20 cellular contexts compared by ENCODE assay signal in genomic region chr11:2366733-2367132, GRCh38. TPM values are rescaled to one million over a fixed set of nuclear protein-coding genes. Genes with fewer than 3 reads are reported as not detected.
A peak's percentile ranks its signal among the peaks of the same experiment; 100 is the strongest.
DNase-seq lines count a peak whose midpoint lies in the region; ATAC-seq, FAIRE-seq and TF ChIP-seq lines count a peak whose summit lies in the region.
"Had no signal": no experiment of that assay in that cellular context is flagged by ENCODE, and none has a peak within 500 bp of the region (broad histone marks: within the 10 kb centered on the region; RNA-seq: fewer than 3 reads in every experiment).

No MANE protein-coding gene starts in this region.

- no peaks in the 10 kb centered on the region for H3K9me3 ChIP-seq in left ventricle myocardium inferior (replicated peaks)
- no peaks in the 10 kb centered on the region for H3K9me3 ChIP-seq in K562 (replicated peaks; ENCODE audit: control insufficient read depth, insufficient read depth, low read depth, low read length)
- H3K9me3 ChIP-seq: BE2C had no signal

- H2AFZ ChIP-seq in K562 (ENCODE audit: low read depth, low read length), result no peak overlapping the region

- no peaks in the 10 kb centered on the region for H3K36me3 ChIP-seq in left ventricle myocardium inferior
- H3K36me3 ChIP-seq in K562 (ENCODE audit: control insufficient read depth, insufficient read depth, low read length), result no peaks in the 10 kb centered on the region
- H3K36me3 ChIP-seq: BE2C had no signal

- DNase-seq in left ventricle myocardium inferior (no peak), Right ventricle myocardium superior (no peak), K562 (ENCODE audit: extremely low read depth in 1 of 4, low spot score in 3 of 4) (peak in 2 of 4 experiments; percentile 34), midbrain (lab: John Stamatoyannopoulos, UW) (peak; percentile 32), substantia nigra (lab: John Stamatoyannopoulos, UW) (peak in 11 of 49 donors; percentile 31 to 69 (median 48)), anterior cingulate cortex (lab: John Stamatoyannopoulos, UW) (no peak)
- DNase-seq in activated CD4-positive, alpha-beta T cell treated with anti-CD3 and anti-CD28 coated beads for 48 hours, result no peak
- DNase-seq: BE2C; CD4-positive, alpha-beta memory T cell; GF-D8; MV-4-11; NCI-H1694 treated with DMSO at 0.1 percent for 48 hours; NCI-H2107; NCI-H510A; NCI-H774; SIG-M5 had no signal

- no TSS peak for BruUV-seq in K562 (replicated peaks; lab: Mats Ljungman, UMichigan)

- TF ChIP-seq EP300 in K562 (IDR thresholded peaks at IDR 0.05; ENCODE audit: low read length), result no peak

- no peak for TF ChIP-seq POLR2A in K562 (conservative IDR thresholded peaks at IDR 0.05)

- intact Hi-C loops in left ventricle myocardium inferior (cut with micrococcal nuclease), result no loop called here
- intact Hi-C loops in Right ventricle myocardium superior (cut with DNase I), result no loop called here
- intact Hi-C loops in K562 (cut with micrococcal nuclease), result no loop called here

- TF ChIP-seq RAD21 in K562 (CRISPR knock-in tag; conservative IDR thresholded peaks at IDR 0.05 in 1 of 2, IDR thresholded peaks at IDR 0.05 in 1 of 2), result no peak

- peak overlapping the region; percentile 66 for H3K27ac ChIP-seq in left ventricle myocardium inferior (replicated peaks)
- H3K27ac ChIP-seq in K562 (ENCODE audit: extremely low read depth, low read depth, low read length), result no peak overlapping the region
- peak overlapping the region; percentile 38 for H3K27ac ChIP-seq in substantia nigra (ENCODE audit: low read depth, low read length, poor library complexity, severe bottlenecking)
- H3K27ac ChIP-seq: KMS-11 had no signal

- no peaks in the 10 kb centered on the region for H3K9me1 ChIP-seq in K562 (ENCODE audit: control insufficient read depth, insufficient read depth, low read length)

- no peak overlapping the region for H3K9ac ChIP-seq in K562 (ENCODE audit: insufficient read depth in 1 of 2, low read depth in 2 of 2, low read length in 2 of 2)
- H3K9ac ChIP-seq: KMS-11 had no signal

- in situ Hi-C loops in K562 (cut with MboI), result no loop called here

- H3K27me3 ChIP-seq in left ventricle myocardium inferior (ENCODE audit: low read depth), result no peaks in the 10 kb centered on the region
- H3K27me3 ChIP-seq in K562 (ENCODE audit: control insufficient read depth in 2 of 2, insufficient read depth in 2 of 2, low read length in 2 of 2), result peaks cover 5 to 60% of the 10 kb centered on the region in 2 experiments; a peak in 4 of 5 replicates
- H3K27me3 ChIP-seq: BE2C had no signal

- H3K4me2 ChIP-seq in K562 (ENCODE audit: insufficient read depth, low read length), result no peak overlapping the region
- H3K4me2 ChIP-seq: KMS-11 had no signal

- H3K4me3 ChIP-seq in left ventricle myocardium inferior (no peak overlapping the region), K562 (no peak overlapping the region)

- ATAC-seq in Right ventricle myocardium superior (ENCODE audit: poor library complexity) (no peak), K562 (peak; percentile 74), GM18520 (IDR thresholded peaks at IDR 0.05; ENCODE audit: unreplicated experiment) (no peak)
- ATAC-seq: HepG2 had no signal

- 3% methylated on average over 6 of the region's 7 CpGs for WGBS in K562 (ENCODE audit: insufficient coverage, low coverage, missing lambda C conversion rate)

- POLR2A ChIA-PET in K562 (lab: Yijun Ruan, JAX), result interaction anchor here (1.9 to 2.0 kb wide), 2 partner anchors 11 to 34 kb away, joined by 7 to 11 read pairs; partner anchors contain the start of genes CD81 and TSSC4

- no peak for TF ChIP-seq CTCF in left ventricle myocardium inferior (IDR thresholded peaks at IDR 0.05; ENCODE audit: borderline replicate concordance)
- peak in 2 of 3 experiments; percentile 24 to 60; a peak in 4 of 6 replicates for TF ChIP-seq CTCF in K562 (IDR thresholded peaks at IDR 0.05 in 2 of 3, conservative IDR thresholded peaks at IDR 0.05 in 1 of 3; ENCODE audit: insufficient read depth in 2 of 3, low read depth in 1 of 3, low read length in 3 of 3)

- H3K79me2 ChIP-seq in K562 (ENCODE audit: control insufficient read depth, insufficient read depth, low read length), result no peaks in the 10 kb centered on the region

- H3K4me1 ChIP-seq in left ventricle myocardium inferior (peaks cover 37% of the 10 kb centered on the region), K562 (replicated peaks in 1 of 2; ENCODE audit: control insufficient read depth in 2 of 2, insufficient read depth in 2 of 2, low read length in 2 of 2) (peaks cover 0 to 10% of the 10 kb centered on the region in 2 experiments; a peak in 2 of 5 replicates)
- H3K4me1 ChIP-seq: BE2C had no signal

- H4K20me1 ChIP-seq in K562 (replicated peaks; ENCODE audit: control insufficient read depth, insufficient read depth, low read length), result peaks cover 22% of the 10 kb centered on the region

- CTCF ChIA-PET in K562 (lab: Yijun Ruan, JAX; ENCODE audit: low intra/inter-chr PET ratio), result no interaction called here

- FAIRE-seq in K562 (lab: Jason Lieb, UNC), result no peak
- FAIRE-seq: H54, HepG2 had no signal

TF ChIP-seq in K562, 482 proteins besides CTCF, POLR2A, EP300 and RAD21:
- TF ChIP-seq THAP7 (CRISPR knock-in tag; IDR thresholded peaks at IDR 0.05) (no peak), CTCFL (IDR thresholded peaks at IDR 0.05; ENCODE audit: borderline replicate concordance, insufficient read depth, low read depth, low read length, poor library complexity, severe bottlenecking) (peak; percentile 68)

RNA-seq across cellular contexts. Expression of gene CD81, which starts 10.4 kb away (rescaled TPM):
- total RNA-seq in left ventricle myocardium inferior, result 412 TPM
- total RNA-seq in Right ventricle myocardium superior, result 457 TPM
- total RNA-seq in K562 (2011; cell fraction: chromatin; rRNA removed; ENCODE audit: low replicate concordance), result 93.5 and 278 TPM in 2 replicates
- 344 and 368 TPM in 2 replicates for total RNA-seq in K562 (2011; cell fraction: nucleolus; rRNA removed)
- 240 and 244 TPM in 2 replicates for total RNA-seq in K562 (2011; cell fraction: nucleoplasm; rRNA removed)
- total RNA-seq in K562 (2014; rRNA removed), result 43.3 and 67.2 TPM in 2 replicates
- 37.4 and 60.2 TPM in 2 replicates for total RNA-seq in K562 (2014; rRNA removed; fragmentation: Illumina TruSeq; extraction: Trizol)
- total RNA-seq in K562 (2015; rRNA removed; fragmentation: Illumina TruSeq; extraction: Trizol), result 61.7 and 64.8 TPM in 2 replicates
- total RNA-seq in K562 (2021), result 181 and 189 TPM in 2 replicates
- polyA plus RNA-seq in K562 (2011; rRNA removed), result 76.9 and 103 TPM in 2 replicates
- polyA plus RNA-seq in K562 (2011; cell fraction: cytosol; rRNA removed), result 177 and 219 TPM in 2 replicates
- polyA plus RNA-seq in K562 (2011; cell fraction: nucleus; rRNA removed), result 80.1 and 118 TPM in 2 replicates
- 157 and 238 TPM in 2 replicates for polyA plus RNA-seq in K562 (2012)
- polyA plus RNA-seq in K562 (2014; fragmentation: Illumina TruSeq; extraction: Trizol), result 163 and 169 TPM in 2 replicates
- polyA plus RNA-seq in K562 (2014; fragmentation: Nextera tagmentation; extraction: Ambion mirVana), result 1 to 10 TPM; 2.4 to 7.0 TPM
- 105 and 114 TPM in 2 replicates for polyA plus RNA-seq in K562 (2014; rRNA removed)
- polyA minus RNA-seq in K562 (2011; rRNA and poly(A)+ RNA removed), result 67.7 and 102 TPM in 2 replicates
- polyA minus RNA-seq in K562 (2011; cell fraction: cytosol; rRNA and poly(A)+ RNA removed), result 110 and 130 TPM in 2 replicates
- polyA minus RNA-seq in K562 (2011; cell fraction: nucleus; rRNA and poly(A)+ RNA removed), result 23.2 and 30.1 TPM in 2 replicates
- total RNA-seq: HepG2 had no signal
- polyA plus RNA-seq: HepG2 had no signal

RNA-seq across cellular contexts. Expression of gene TSSC4, which starts 33.8 kb away (rescaled TPM):
- total RNA-seq in left ventricle myocardium inferior (31.7 TPM), Right ventricle myocardium superior (36.2 TPM), K562 (2014; rRNA removed) (53.4 and 63.9 TPM in 2 replicates), K562 (2014; rRNA removed; fragmentation: Illumina TruSeq; extraction: Trizol) (3.7 and 4.7 TPM in 2 replicates), K562 (2015; rRNA removed; fragmentation: Illumina TruSeq; extraction: Trizol) (35.3 and 35.5 TPM in 2 replicates), K562 (2021) (49.0 and 54.2 TPM in 2 replicates)
- 7.2 and 32.5 TPM in 2 replicates for total RNA-seq in K562 (2011; cell fraction: chromatin; rRNA removed; ENCODE audit: low replicate concordance)
- 37.2 and 47.1 TPM in 2 replicates for total RNA-seq in K562 (2011; cell fraction: nucleolus; rRNA removed)
- 21.3 and 24.4 TPM in 2 replicates for total RNA-seq in K562 (2011; cell fraction: nucleoplasm; rRNA removed)
- polyA plus RNA-seq in K562 (2011; rRNA removed) (11.0 and 16.2 TPM in 2 replicates), K562 (2014; fragmentation: Illumina TruSeq; extraction: Trizol) (6.2 and 22.8 TPM in 2 replicates), K562 (2014; fragmentation: Nextera tagmentation; extraction: Ambion mirVana) (1 to 10 TPM in 1 of 2 experiments, under 1 TPM in 1; 0.41 to 2.8 TPM), K562 (2014; rRNA removed) (29.1 and 32.5 TPM in 2 replicates)
- polyA plus RNA-seq in K562 (2011; cell fraction: cytosol; rRNA removed), result 17.0 and 45.2 TPM in 2 replicates
- 24.0 and 35.2 TPM in 2 replicates for polyA plus RNA-seq in K562 (2011; cell fraction: nucleus; rRNA removed)
- 37.3 and 42.1 TPM in 2 replicates for polyA plus RNA-seq in K562 (2012)
- polyA minus RNA-seq in K562 (2011; rRNA and poly(A)+ RNA removed), result 5.8 and 8.2 TPM in 2 replicates
- polyA minus RNA-seq in K562 (2011; cell fraction: cytosol; rRNA and poly(A)+ RNA removed), result 13.1 and 16.7 TPM in 2 replicates
- 26.9 and 33.5 TPM in 2 replicates for polyA minus RNA-seq in K562 (2011; cell fraction: nucleus; rRNA and poly(A)+ RNA removed)
